Comparison of ENCODE assay signal across 17 cellular contexts in genomic region chr19:18456974-18457373, GRCh38. TPM values are rescaled to one million over a fixed set of nuclear protein-coding genes. Genes with fewer than 3 reads are reported as not detected.
DNase-seq lines count a peak whose midpoint lies in the region; ATAC-seq and TF ChIP-seq lines count a peak whose summit lies in the region.
"Had no signal": no experiment of that assay in that cellular context is flagged by ENCODE, and none has a peak within 500 bp of the region (broad histone marks: within the 10 kb centered on the region; RNA-seq: fewer than 3 reads in every experiment).

No MANE protein-coding gene starts in this region.

- no peak overlapping the region for H2BK120ac ChIP-seq in neuronal stem cell (ENCODE audit: low read depth, low read length)

- H2BK12ac ChIP-seq in neuronal stem cell (ENCODE audit: low read length) = peak overlapping the region; percentile 59

- H3K4me3 ChIP-seq in fibroblast of the aortic adventitia (ENCODE audit: low read depth, low read length) = no peak overlapping the region
- H3K4me3 ChIP-seq in neuronal stem cell (ENCODE audit: low read length in 2 of 2) = no peak overlapping the region
- H3K4me3 ChIP-seq in thoracic aorta = no peak overlapping the region
- H3K4me3 ChIP-seq: lung had no signal

- H3K18ac ChIP-seq in neuronal stem cell (ENCODE audit: low read length) = peak overlapping the region; percentile 41

- no peak overlapping the region for H2BK5ac ChIP-seq in neuronal stem cell (ENCODE audit: low read length)

- no peak overlapping the region for H3K4ac ChIP-seq in neuronal stem cell (ENCODE audit: low read length)

- WGBS in neuronal stem cell (ENCODE audit: extremely low coverage in 2 of 2, insufficient read length in 2 of 2, insufficient replicate concordance in 1 of 2), 2 donors = no CpG with 5 or more reads among the region's 9 CpGs

- ATAC-seq in thoracic aorta (ENCODE audit: insufficient number of reproducible peaks, low FRiP score, low read depth) (no peak), HG02678 (IDR thresholded peaks at IDR 0.05; ENCODE audit: unreplicated experiment) (no peak)
- ATAC-seq: activated CD4-positive, CD25-positive, alpha-beta regulatory T cell treated with anti-CD3 and anti-CD28 coated beads, Interleukin-2, amount 50 U/mL, for 24 hours had no signal

- H3K14ac ChIP-seq in neuronal stem cell (ENCODE audit: low read length) = no peak overlapping the region

- DNase-seq in amygdala (lab: John Stamatoyannopoulos, UW) (peak in 29 of 56 donors; percentile 8 to 79 (median 34)), fibroblast of the aortic adventitia (ENCODE audit: low read depth) (peak; percentile 58), neuronal stem cell (ENCODE audit: low spot score) (no peak), thoracic aorta (ENCODE audit: low spot score) (no peak), NCI-H1417 treated with DMSO at 0.1 percent for 48 hours (lab: John Stamatoyannopoulos, UW) (no peak)
- DNase-seq in activated CD8-positive, alpha-beta memory T cell treated with anti-CD3 and anti-CD28 coated beads, Interleukin-2, amount 50 U/mL, for 48 hours = no peak
- DNase-seq: activated naive CD4-positive, alpha-beta T cell treated with anti-CD3 and anti-CD28 coated beads, Interleukin-2, amount 50 U/mL, for 16 hours; DND-41; MM.1S; NCI-H2029; small intestine had no signal

- no peak overlapping the region for H4K8ac ChIP-seq in neuronal stem cell (ENCODE audit: low read depth, low read length)

- peaks cover 22 to 37% of the 10 kb centered on the region in 2 donors for H3K36me3 ChIP-seq in neuronal stem cell (replicated peaks in 1 of 2; ENCODE audit: control insufficient read depth in 2 of 2, insufficient read depth in 2 of 2, low read length in 2 of 2)
- H3K36me3 ChIP-seq in thoracic aorta = peaks cover 16% of the 10 kb centered on the region

- no peak overlapping the region for H3K23ac ChIP-seq in neuronal stem cell (ENCODE audit: low read depth, low read length, poor library complexity)

- TF ChIP-seq CTCF in fibroblast of the aortic adventitia (IDR thresholded peaks at IDR 0.05; ENCODE audit: insufficient read depth, low read length) = no peak
- TF ChIP-seq CTCF in thoracic aorta (IDR thresholded peaks at IDR 0.05) = no peak

- no peak overlapping the region for H3K4me2 ChIP-seq in neuronal stem cell (ENCODE audit: insufficient read depth, low read length, poor library complexity, severe bottlenecking)

- no peak overlapping the region for H3K9ac ChIP-seq in neuronal stem cell (ENCODE audit: low read depth, low read length, poor library complexity)

- H2AK5ac ChIP-seq in neuronal stem cell (ENCODE audit: low read depth, low read length) = no peak overlapping the region

- H3K27ac ChIP-seq in neuronal stem cell (replicated peaks; ENCODE audit: low read length) (peak overlapping the region; percentile 53), thoracic aorta (peak overlapping the region; percentile 42 to 59)

- H3K27me3 ChIP-seq in neuronal stem cell (ENCODE audit: control insufficient read depth in 3 of 3, insufficient read depth in 3 of 3, low read depth in 1 of 3, low read length in 3 of 3) (peaks cover 0 to 2% (median 0%) of the 10 kb centered on the region in 3 experiments), thoracic aorta (replicated peaks; ENCODE audit: insufficient read depth) (no peaks in the 10 kb centered on the region)

- no peaks in the 10 kb centered on the region for H3K79me1 ChIP-seq in neuronal stem cell (ENCODE audit: low read depth, low read length)

- no peak overlapping the region for H2AFZ ChIP-seq in neuronal stem cell (ENCODE audit: low read length)

- H4K91ac ChIP-seq in neuronal stem cell (ENCODE audit: low read depth, low read length, poor library complexity) = no peak overlapping the region

- H2BK15ac ChIP-seq in neuronal stem cell (ENCODE audit: low read length) = no peak overlapping the region

- H3K9me3 ChIP-seq in neuronal stem cell (replicated peaks in 1 of 2; ENCODE audit: control insufficient read depth in 2 of 2, insufficient read depth in 1 of 2, low read depth in 1 of 2, low read length in 2 of 2) (no peaks in the 10 kb centered on the region), thoracic aorta (no peaks in the 10 kb centered on the region)

- H3K4me1 ChIP-seq in neuronal stem cell (ENCODE audit: control insufficient read depth in 2 of 2, insufficient read depth in 1 of 2, low read depth in 1 of 2, low read length in 2 of 2) = peaks cover 13 to 16% of the 10 kb centered on the region in 2 donors
- peaks cover 20 to 41% of the 10 kb centered on the region in 2 donors for H3K4me1 ChIP-seq in thoracic aorta (ENCODE audit: control insufficient read depth in 1 of 2, low read depth in 2 of 2)

RNA-seq across cellular contexts. Expression of gene ISYNA1, which starts 19.0 kb away (rescaled TPM):
- 6.3 and 42.1 TPM in 2 replicates for total RNA-seq in fibroblast of the aortic adventitia (ENCODE audit: low replicate concordance)
- polyA plus RNA-seq in neuronal stem cell (2013, experiment 1 of 2) = 318 TPM
- 304 TPM for polyA plus RNA-seq in neuronal stem cell (2013, experiment 2 of 2)
- total RNA-seq in thoracic aorta = 100 to 1,000 TPM in 1 of 2 donors, 10 to 100 TPM in 1; 60.9 to 143 TPM

RNA-seq across cellular contexts. Expression of gene SSBP4, which starts 37.8 kb away (rescaled TPM):
- total RNA-seq in fibroblast of the aortic adventitia (ENCODE audit: low replicate concordance) (66.7 and 76.4 TPM in 2 replicates), thoracic aorta (10 to 100 TPM; 87.7 to 94.9 TPM)
- 66.8 TPM for polyA plus RNA-seq in neuronal stem cell (2013, experiment 1 of 2)
- polyA plus RNA-seq in neuronal stem cell (2013, experiment 2 of 2) = 64.3 TPM

RNA-seq across cellular contexts. Expression of gene LRRC25, which starts 59.6 kb away (rescaled TPM):
- total RNA-seq in fibroblast of the aortic adventitia (ENCODE audit: low replicate concordance) = 0.09 TPM in 1 of 2 replicates, not detected in the other
- 0.18 TPM for polyA plus RNA-seq in neuronal stem cell (2013, experiment 1 of 2)
- 0.10 TPM for polyA plus RNA-seq in neuronal stem cell (2013, experiment 2 of 2)
- total RNA-seq in thoracic aorta = 10 to 100 TPM; 18.7 to 30.3 TPM
- total RNA-seq: HT1080; T-helper 1 cell treated with Interleukin-12 subunit alpha and Interleukin-12 subunit beta and Interleukin-4 antibody, amounts not matched to agents 30 ng/mL and 1 ng/mL, for 36 hours had no signal
- polyA plus RNA-seq: neural cell had no signal

Comparison
In these comparisons a context has a peak if more than half of its experiments do, and no peak if none do; other contexts are left out.
1. DNase-seq: peak in amygdala (29 of 56) and fibroblast of the aortic adventitia (single experiment); none in neuronal stem cell (single experiment), thoracic aorta (single experiment), activated CD8-positive, alpha-beta memory T cell treated with anti-CD3 and anti-CD28 coated beads, Interleukin-2, amount 50 U/mL, for 48 hours (single experiment) and NCI-H1417 treated with DMSO at 0.1 percent for 48 hours (single experiment).
2. RNA of gene LRRC25, which starts 59.6 kb away (total RNA-seq): 18.7 to 30.3 TPM in thoracic aorta; 0.09 TPM in fibroblast of the aortic adventitia; every median in the first group is over 10 times any median in the second.